ENCODE assay signal across 8 cellular contexts in the genomic region with DNA sequence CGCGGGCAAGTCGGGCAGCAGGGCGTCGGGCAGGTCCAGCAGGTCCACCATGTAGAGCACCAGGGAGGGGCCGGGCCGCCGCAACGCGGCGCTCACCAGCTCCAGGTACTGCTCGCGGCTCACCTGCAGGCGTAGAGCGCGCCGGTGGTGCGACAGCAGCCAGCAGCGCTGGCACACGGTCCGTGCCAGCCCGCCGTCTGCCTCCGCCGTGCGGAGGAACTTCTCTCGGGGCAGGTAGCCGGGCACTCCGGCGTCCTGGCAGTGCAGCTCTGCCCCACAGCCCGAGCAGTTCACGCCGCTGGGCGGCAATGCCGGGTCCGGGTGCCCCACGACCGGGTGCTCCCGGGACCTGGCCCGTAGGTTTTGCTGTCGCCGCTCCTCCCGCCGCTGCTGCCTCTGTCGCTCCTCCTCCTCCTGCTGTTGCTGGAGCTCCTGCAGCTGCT. TPM values are rescaled to one million over a fixed set of nuclear protein-coding genes. Genes with fewer than 3 reads are reported as not detected.
DNase-seq lines count a peak whose midpoint lies in the region; ATAC-seq and TF ChIP-seq lines count a peak whose summit lies in the region.

No MANE protein-coding gene starts in this region.

- H3K9me3 Mint-ChIP-seq in activated naive CD8-positive, alpha-beta T cell treated with anti-CD3 and anti-CD28 coated beads, Interleukin-2, amount 50 U/mL, for 24 hours, result peaks cover 11% of the 10 kb centered on the region

- H3K36me3 Mint-ChIP-seq in activated naive CD8-positive, alpha-beta T cell treated with anti-CD3 and anti-CD28 coated beads, Interleukin-2, amount 50 U/mL, for 24 hours (ENCODE audit: low read depth), result peaks cover 65% of the 10 kb centered on the region

- peaks cover 25% of the 10 kb centered on the region for H3K36me3 ChIP-seq in Panc1 (ENCODE audit: control insufficient read depth, insufficient read depth, low read length)
- H3K36me3 ChIP-seq in iPS-18a (ENCODE audit: control insufficient read depth, low read depth, low read length), result peaks cover 19% of the 10 kb centered on the region

- peaks cover 62% of the 10 kb centered on the region for H3K4me1 Mint-ChIP-seq in activated naive CD8-positive, alpha-beta T cell treated with anti-CD3 and anti-CD28 coated beads, Interleukin-2, amount 50 U/mL, for 24 hours

- peak; percentile 22 for ATAC-seq in HG02981 (IDR thresholded peaks at IDR 0.05; ENCODE audit: unreplicated experiment)
- peak; percentile 47 for ATAC-seq in Panc1
- ATAC-seq in activated naive CD8-positive, alpha-beta T cell treated with anti-CD3 and anti-CD28 coated beads, Interleukin-2, amount 50 U/mL, for 24 hours, result peak; percentile 20

- H3K27ac Mint-ChIP-seq in activated naive CD8-positive, alpha-beta T cell treated with anti-CD3 and anti-CD28 coated beads, Interleukin-2, amount 50 U/mL, for 24 hours, result peak overlapping the region; percentile 99

- intact Hi-C loops in Panc1 (cut with micrococcal nuclease; ENCODE audit: unreplicated experiment), result no loop called here

- POLR2A ChIA-PET in Panc1 (lab: Charles Lee), result no interaction called here

- no peaks in the 10 kb centered on the region for H3K27me3 ChIP-seq in Panc1 (ENCODE audit: control insufficient read depth, insufficient read depth, low read length)
- no peaks in the 10 kb centered on the region for H3K27me3 ChIP-seq in iPS-18a (ENCODE audit: control insufficient read depth, insufficient read depth, low read length)

- H3K27me3 Mint-ChIP-seq in activated naive CD8-positive, alpha-beta T cell treated with anti-CD3 and anti-CD28 coated beads, Interleukin-2, amount 50 U/mL, for 24 hours, result peaks cover 2% of the 10 kb centered on the region

- H3K4me1 ChIP-seq in Panc1 (ENCODE audit: control insufficient read depth, insufficient read depth, low read length), result peaks cover 8% of the 10 kb centered on the region
- no peaks in the 10 kb centered on the region for H3K4me1 ChIP-seq in iPS-18a (ENCODE audit: control insufficient read depth, low read depth, low read length)

- H3K4me3 ChIP-seq in Panc1 (ENCODE audit: low read depth in 2 of 2, low read length in 2 of 2), result peak overlapping the region; percentile 74 to 96
- H3K4me3 ChIP-seq in iPS-18a (ENCODE audit: low read length), result peak overlapping the region; percentile 97

- peak overlapping the region; percentile 100 for H3K4me3 Mint-ChIP-seq in activated naive CD8-positive, alpha-beta T cell treated with anti-CD3 and anti-CD28 coated beads, Interleukin-2, amount 50 U/mL, for 24 hours

- TSS peak; percentile 61 for BruUV-seq in Panc1 (replicated peaks; lab: Mats Ljungman, UMichigan)

- H3K27ac ChIP-seq in Panc1 (ENCODE audit: low read length), result peak overlapping the region; percentile 78
- H3K27ac ChIP-seq in iPS-18a (ENCODE audit: low read length), result no peak overlapping the region

- in situ Hi-C loops in Panc1 (cut with HindIII; ENCODE audit: low pct_unique_long_range_greater_than_20kb, low sequenced_read_pairs), result no loop called here

- TF ChIP-seq CTCF in Panc1 (IDR thresholded peaks at IDR 0.05), result no peak

- peak overlapping the region; percentile 90 for H3K9ac ChIP-seq in iPS-18a (ENCODE audit: low read length)

- no peaks in the 10 kb centered on the region for H3K9me3 ChIP-seq in Panc1 (ENCODE audit: control insufficient read depth, insufficient read depth, low read depth, low read length)
- H3K9me3 ChIP-seq in iPS-18a (ENCODE audit: control insufficient read depth, low read depth, low read length), result no peaks in the 10 kb centered on the region

- DNase-seq in activated CD8-positive, alpha-beta memory T cell treated with anti-CD3 and anti-CD28 coated beads for 4 hours (ENCODE audit: low read depth in 2 of 2), result peak; percentile 14
- DNase-seq in activated CD8-positive, alpha-beta memory T cell treated with anti-CD3 and anti-CD28 coated beads for 24 hours, result no peak
- no peak for DNase-seq in Panc1 (ENCODE audit: low read depth, low spot score)
- DNase-seq in activated naive CD8-positive, alpha-beta T cell treated with anti-CD3 and anti-CD28 coated beads, Interleukin-2, amount 50 U/mL, for 24 hours, result peak; percentile 48
- peak; percentile 24 to 33 for DNase-seq in stimulated activated CD4-positive, alpha-beta T cell treated with anti-CD3 and anti-CD28 coated beads, Interleukin-15, amount 100 ng/mL, for 1 hour (ENCODE audit: low read depth in 1 of 2, low spot score in 1 of 2)
- DNase-seq in NCI-H524 (lab: John Stamatoyannopoulos, UW), result no peak

- CTCF ChIA-PET in Panc1 (lab: Charles Lee), result no interaction called here

RNA-seq across cellular contexts. Expression of gene NOA1, which starts 0.5 kb away (rescaled TPM):
- 11.8 TPM for total RNA-seq in Panc1 (2021; ENCODE audit: unreplicated experiment)
- polyA plus RNA-seq in Panc1 (2012; ENCODE audit: insufficient read length), result 9.3 TPM

RNA-seq across cellular contexts. Expression of gene POLR2B, which starts 1.8 kb away (rescaled TPM):
- 84.1 TPM for total RNA-seq in Panc1 (2021; ENCODE audit: unreplicated experiment)
- 37.2 TPM for polyA plus RNA-seq in Panc1 (2012; ENCODE audit: insufficient read length)

Comparison
In these comparisons a context has a peak if more than half of its experiments do, and no peak if none do; other contexts are left out.
1. DNase-seq: peak in activated CD8-positive, alpha-beta memory T cell treated with anti-CD3 and anti-CD28 coated beads for 4 hours (2 of 2), activated naive CD8-positive, alpha-beta T cell treated with anti-CD3 and anti-CD28 coated beads, Interleukin-2, amount 50 U/mL, for 24 hours (single experiment) and stimulated activated CD4-positive, alpha-beta T cell treated with anti-CD3 and anti-CD28 coated beads, Interleukin-15, amount 100 ng/mL, for 1 hour (2 of 2); none in activated CD8-positive, alpha-beta memory T cell treated with anti-CD3 and anti-CD28 coated beads for 24 hours (single experiment), Panc1 (single experiment) and NCI-H524 (0 of 2).
2. Peak in every context shown above with its lines, with median percentiles within 50 percentile points of each other: ATAC-seq.